In the genomic region with DNA sequence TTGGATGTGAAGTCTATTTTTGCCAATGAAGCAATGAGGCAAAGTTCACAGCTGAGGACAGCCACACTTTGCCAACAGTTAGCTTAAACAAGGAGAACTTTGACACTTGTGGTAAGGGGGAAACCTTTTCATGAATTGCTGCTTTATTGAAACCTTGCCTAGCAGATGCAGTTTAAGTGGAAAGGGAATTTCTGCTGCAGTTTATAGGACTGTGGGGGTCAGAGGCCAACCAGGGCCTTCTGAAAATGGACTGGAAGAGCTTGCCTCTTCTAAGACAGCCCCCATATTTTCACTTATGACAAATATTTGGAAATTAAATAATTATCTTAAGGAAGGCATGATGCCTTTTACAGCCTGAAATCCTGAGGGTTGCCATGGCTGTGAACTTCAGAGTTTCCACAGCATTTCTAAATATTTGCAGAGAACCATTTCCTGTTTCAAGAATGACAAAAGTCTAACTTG, we compare ENCODE assay signal across 14 cellular contexts.
DNase-seq lines count a peak whose midpoint lies in the region; ATAC-seq and TF ChIP-seq lines count a peak whose summit lies in the region.
"Had no signal": no experiment of that assay in that cellular context is flagged by ENCODE, and none has a peak within 500 bp of the region (broad histone marks: within the 10 kb centered on the region; RNA-seq: fewer than 3 reads in every experiment).

No MANE protein-coding gene starts in this region.

- H3K27me3 ChIP-seq in liver (ENCODE audit: control insufficient read depth in 4 of 4, insufficient read depth in 4 of 4, low read length in 3 of 4) (no peaks in the 10 kb centered on the region), osteoblast (ENCODE audit: insufficient read depth, low read length) (no peaks in the 10 kb centered on the region), ovary (no peaks in the 10 kb centered on the region)

- H3K36me3 ChIP-seq in liver (ENCODE audit: control insufficient read depth in 4 of 4, insufficient read depth in 3 of 4, low read depth in 1 of 4, low read length in 3 of 4), result no peaks in the 10 kb centered on the region
- H3K36me3 ChIP-seq in osteoblast (ENCODE audit: insufficient read depth, low read length), result no peaks in the 10 kb centered on the region
- no peaks in the 10 kb centered on the region for H3K36me3 ChIP-seq in ovary
- H3K36me3 ChIP-seq: HAP-1 had no signal

- H3K4me3 ChIP-seq in liver (ENCODE audit: low read depth in 1 of 3, low read length in 3 of 3) (no peak overlapping the region), osteoblast (ENCODE audit: insufficient read depth, low read length) (no peak overlapping the region), ovary (no peak overlapping the region)
- H3K4me3 ChIP-seq: HAP-1 had no signal

- no peak overlapping the region for H3K27ac Mint-ChIP-seq in WTC11
- peak overlapping the region; percentile 40 for H3K27ac Mint-ChIP-seq in osteocyte (ENCODE audit: unreplicated experiment)
- H3K27ac Mint-ChIP-seq: B cell; CD4-positive, alpha-beta T cell; IgD-negative memory B cell had no signal

- POLR2A ChIA-PET in WTC11 (lab: Charles Lee), result no interaction called here

- no peak overlapping the region for H3K4me3 Mint-ChIP-seq in WTC11
- H3K4me3 Mint-ChIP-seq in osteocyte (ENCODE audit: unreplicated experiment), result no peak overlapping the region
- H3K4me3 Mint-ChIP-seq: B cell; CD4-positive, alpha-beta T cell; IgD-negative memory B cell had no signal

- no peaks in the 10 kb centered on the region for H3K79me2 ChIP-seq in osteoblast (ENCODE audit: insufficient read depth, low read length)

- H3K36me3 Mint-ChIP-seq in WTC11, result peaks cover 7% of the 10 kb centered on the region
- peaks cover 2% of the 10 kb centered on the region for H3K36me3 Mint-ChIP-seq in osteocyte (ENCODE audit: unreplicated experiment)

- H3K4me1 ChIP-seq in liver (ENCODE audit: control insufficient read depth in 4 of 4, insufficient read depth in 4 of 4, low read length in 3 of 4), result peaks cover 3 to 33% (median 31%) of the 10 kb centered on the region in 4 donors
- no peaks in the 10 kb centered on the region for H3K4me1 ChIP-seq in osteoblast (ENCODE audit: insufficient read depth, low read length)
- H3K4me1 ChIP-seq in ovary (ENCODE audit: insufficient read depth), result no peaks in the 10 kb centered on the region

- H4K20me1 ChIP-seq in osteoblast (ENCODE audit: insufficient read depth, low read length), result no peaks in the 10 kb centered on the region

- TF ChIP-seq CTCF in WTC11 (IDR thresholded peaks at IDR 0.05) (no peak), liver (IDR thresholded peaks at IDR 0.05; ENCODE audit: low read depth, low read length, missing input control) (no peak), osteocyte (IDR thresholded peaks at IDR 0.05) (no peak), osteoblast (IDR thresholded peaks at IDR 0.05; ENCODE audit: extremely low read depth, low read depth, low read length) (no peak), ovary (IDR thresholded peaks at IDR 0.05) (no peak)

- DNase-seq in HuH-7 (ENCODE audit: low spot score) (peak; percentile 17), WTC11 (ENCODE audit: low spot score) (no peak), osteocyte (ENCODE audit: extremely low spot score, unreplicated experiment) (no peak), osteoblast (ENCODE audit: insufficient read length, low spot score, missing footprints) (no peak), ovary (no peak)
- DNase-seq: C1 segment of cervical spinal cord; CD4-positive, alpha-beta T cell; DND-41; GDM1 had no signal

- no peak overlapping the region for H3K4me2 ChIP-seq in osteoblast (ENCODE audit: insufficient read depth, low read length)

- no peak for TF ChIP-seq POLR2A in ovary (IDR thresholded peaks at IDR 0.05)

- TF ChIP-seq RAD21 in liver (IDR thresholded peaks at IDR 0.05), result peak; percentile 57 to 65

- H3K27me3 Mint-ChIP-seq in WTC11 (ENCODE audit: low read depth) (no peaks in the 10 kb centered on the region), osteocyte (ENCODE audit: unreplicated experiment) (no peaks in the 10 kb centered on the region)
- H3K27me3 Mint-ChIP-seq: CD4-positive, alpha-beta T cell had no signal

- intact Hi-C loops in ovary (cut with DNase I), result loop anchor here in 1 of 4 donors (5.0 kb wide), 1 partner anchor 1301 kb away; no protein-coding TSS in a partner anchor

- no peak for TF ChIP-seq EP300 in ovary (IDR thresholded peaks at IDR 0.05)

- H3K4me1 Mint-ChIP-seq in WTC11, result 0 out of 2 replicates have a peak, but pooled peaks cover 2% of the 10 kb centered on the region
- H3K4me1 Mint-ChIP-seq in osteocyte (ENCODE audit: unreplicated experiment), result peaks cover 15% of the 10 kb centered on the region
- H3K4me1 Mint-ChIP-seq: B cell, IgD-negative memory B cell had no signal

- ATAC-seq in WTC11, result no peak
- no peak for ATAC-seq in HG03469 (IDR thresholded peaks at IDR 0.05; ENCODE audit: unreplicated experiment)

- H3K9me3 Mint-ChIP-seq in WTC11, result peaks cover 17% of the 10 kb centered on the region
- peaks cover 7% of the 10 kb centered on the region for H3K9me3 Mint-ChIP-seq in osteocyte (ENCODE audit: unreplicated experiment)

- CTCF ChIA-PET in WTC11 (lab: Charles Lee), result no interaction called here

- H3K9ac ChIP-seq in liver (ENCODE audit: low read depth in 1 of 2, low read length in 2 of 2), result no peak overlapping the region

- H3K27ac ChIP-seq in liver (ENCODE audit: low read depth in 1 of 2, low read length in 2 of 2) (peak overlapping the region; percentile 32 to 56), osteoblast (ENCODE audit: low read depth, low read length) (no peak overlapping the region), ovary (no peak overlapping the region)

- no peaks in the 10 kb centered on the region for H3K9me3 ChIP-seq in liver (ENCODE audit: control insufficient read depth in 4 of 4, low read length in 3 of 4)
- peaks cover 5% of the 10 kb centered on the region for H3K9me3 ChIP-seq in osteoblast (ENCODE audit: low read depth, low read length)
- H3K9me3 ChIP-seq in ovary, result no peaks in the 10 kb centered on the region
- H3K9me3 ChIP-seq: HAP-1 had no signal

- H2AFZ ChIP-seq in osteoblast (ENCODE audit: low read length), result no peak overlapping the region

TF ChIP-seq in WTC11, 78 proteins besides CTCF, POLR2A, EP300 and RAD21:
- peak; percentile 58 for TF ChIP-seq GABPB1 (CRISPR knock-in tag; IDR thresholded peaks at IDR 0.05)
- TF ChIP-seq NFATC4 (CRISPR knock-in tag; IDR thresholded peaks at IDR 0.05), result no peak

TF ChIP-seq in liver, 16 proteins besides CTCF, POLR2A, EP300 and RAD21 (continues in another document):
- TF ChIP-seq MAX (IDR thresholded peaks at IDR 0.05) (peak; percentile 85), ATF3 (IDR thresholded peaks at IDR 0.05) (peak; percentile 65), ZBTB33 (IDR thresholded peaks at IDR 0.05) (peak; percentile 72), FOXA2 (IDR thresholded peaks at IDR 0.05) (peak; percentile 73), JUND (IDR thresholded peaks at IDR 0.05) (peak; percentile 70 to 73), GABPA (IDR thresholded peaks at IDR 0.05 in 1 of 2, conservative IDR thresholded peaks at IDR 0.05 in 1 of 2) (no peak), NR2F2 (IDR thresholded peaks at IDR 0.05) (peak; percentile 77), EGR1 (IDR thresholded peaks at IDR 0.05; ENCODE audit: low read depth in 2 of 2) (peak in 1 of 2 donors; percentile 20), HNF4G (IDR thresholded peaks at IDR 0.05) (peak; percentile 95), YY1 (IDR thresholded peaks at IDR 0.05) (peak; percentile 79), FOXA1 (IDR thresholded peaks at IDR 0.05) (peak; percentile 33), RXRA (IDR thresholded peaks at IDR 0.05) (peak; percentile 82 to 83), HNF4A (conservative IDR thresholded peaks at IDR 0.05) (peak; percentile 99)

Comparison
In these comparisons a context has a peak if more than half of its experiments do, and no peak if none do; other contexts are left out.
1. H3K27ac ChIP-seq: peak in liver (2 of 2); none in osteoblast (single experiment) and ovary (0 of 2).